Comparison of ENCODE assay signal across 1 cellular context in the genomic region with DNA sequence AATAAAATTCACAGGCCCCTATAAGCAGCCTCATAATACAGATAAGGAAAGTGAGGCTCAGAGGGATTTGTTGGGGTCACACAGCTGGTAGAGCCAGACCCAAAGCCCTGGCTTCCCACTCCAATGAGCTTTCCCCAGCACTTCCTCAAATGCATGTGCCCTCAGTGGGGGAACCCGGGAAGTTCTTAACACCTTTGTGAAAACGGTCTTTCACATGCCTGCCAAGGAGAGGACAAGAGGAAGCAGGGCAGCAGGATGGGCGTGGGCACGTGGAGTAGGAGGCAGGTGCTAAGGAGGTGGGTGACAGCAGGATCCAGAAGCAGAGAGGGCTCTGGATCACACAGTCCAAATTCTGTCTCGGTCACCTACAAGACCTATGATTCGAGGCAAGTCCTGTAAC.
TF ChIP-seq lines count a peak whose summit lies in the region.

No MANE protein-coding gene starts in this region.

TF ChIP-seq in K562, 482 proteins besides CTCF, POLR2A, EP300 and RAD21:
- TF ChIP-seq SMARCB1 (IDR thresholded peaks at IDR 0.05; ENCODE audit: insufficient read length, low read depth) (no peak), SPI1 (IDR thresholded peaks at IDR 0.05; ENCODE audit: borderline replicate concordance, low read depth, low read length) (peak; percentile 91), L3MBTL2 (IDR thresholded peaks at IDR 0.05) (0 out of 2 replicates have a peak, but pooled peaks have one; percentile 38)
